8 cellular contexts compared by ENCODE assay signal in the genomic region with DNA sequence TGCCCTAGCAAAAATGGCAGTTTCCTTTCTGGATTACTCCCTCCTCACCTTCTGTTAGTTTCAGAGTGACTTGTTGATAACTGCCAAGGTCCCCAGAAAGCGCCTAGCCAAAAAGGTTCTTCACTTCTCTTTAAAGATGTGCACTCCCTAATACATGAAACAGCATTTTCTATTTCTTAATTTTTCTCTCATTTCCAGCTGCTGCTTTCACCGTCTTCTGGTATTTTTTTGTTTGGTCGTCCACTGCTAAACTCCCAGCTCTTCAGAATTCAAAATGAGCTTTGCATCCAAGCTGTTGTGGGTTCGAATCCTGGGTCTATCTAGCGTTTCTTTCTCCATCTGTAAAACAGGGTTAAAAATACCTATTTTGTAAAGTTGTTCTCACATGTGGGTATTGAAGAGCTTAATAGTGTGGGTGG. TPM values are rescaled to one million over a fixed set of nuclear protein-coding genes. Genes with fewer than 3 reads are reported as not detected.
DNase-seq lines count a peak whose midpoint lies in the region; ATAC-seq and TF ChIP-seq lines count a peak whose summit lies in the region.

No MANE protein-coding gene starts in this region.

- peaks cover 41% of the 10 kb centered on the region for H3K4me1 Mint-ChIP-seq in activated T-helper 1 cell treated with anti-CD3 and anti-CD28 coated beads, Interleukin-12 subunit alpha, Interleukin-12 subunit beta, Interleukin-2, Interleukin-4 antibody, amounts not matched to agents 30 ng/mL and 10 ng/mL and 1 ng/mL, durations not matched to agents 14 hours and 24 hours and 36 hours (ENCODE audit: low read depth)
- peaks cover 34% of the 10 kb centered on the region for H3K4me1 Mint-ChIP-seq in stimulated activated effector memory CD8-positive, alpha-beta T cell treated with anti-CD3 and anti-CD28 coated beads, Interleukin-12 subunit alpha, Interleukin-12 subunit beta, amount 100 ng/mL, for 72 hours

- H3K27me3 ChIP-seq in iPS-15b (ENCODE audit: control insufficient read depth, insufficient read depth, low read length) = no peaks in the 10 kb centered on the region

- no peaks in the 10 kb centered on the region for H3K9me3 Mint-ChIP-seq in activated T-helper 1 cell treated with anti-CD3 and anti-CD28 coated beads, Interleukin-12 subunit alpha, Interleukin-12 subunit beta, Interleukin-2, Interleukin-4 antibody, amounts not matched to agents 30 ng/mL and 10 ng/mL and 1 ng/mL, durations not matched to agents 14 hours and 24 hours and 36 hours
- no peaks in the 10 kb centered on the region for H3K9me3 Mint-ChIP-seq in stimulated activated effector memory CD8-positive, alpha-beta T cell treated with anti-CD3 and anti-CD28 coated beads, Interleukin-12 subunit alpha, Interleukin-12 subunit beta, amount 100 ng/mL, for 72 hours

- peak overlapping the region; percentile 72 for H3K4me3 ChIP-seq in HFF-Myc (replicated peaks; ENCODE audit: low read depth, low read length)
- peak overlapping the region; percentile 83 for H3K4me3 ChIP-seq in iPS-15b (ENCODE audit: low read depth, low read length)

- H3K4me3 Mint-ChIP-seq in activated T-helper 1 cell treated with anti-CD3 and anti-CD28 coated beads, Interleukin-12 subunit alpha, Interleukin-12 subunit beta, Interleukin-2, Interleukin-4 antibody, amounts not matched to agents 30 ng/mL and 10 ng/mL and 1 ng/mL, durations not matched to agents 14 hours and 24 hours and 36 hours = peak overlapping the region; percentile 97
- H3K4me3 Mint-ChIP-seq in stimulated activated effector memory CD8-positive, alpha-beta T cell treated with anti-CD3 and anti-CD28 coated beads, Interleukin-12 subunit alpha, Interleukin-12 subunit beta, amount 100 ng/mL, for 72 hours = peak overlapping the region; percentile 93

- H3K27me3 Mint-ChIP-seq in activated T-helper 1 cell treated with anti-CD3 and anti-CD28 coated beads, Interleukin-12 subunit alpha, Interleukin-12 subunit beta, Interleukin-2, Interleukin-4 antibody, amounts not matched to agents 30 ng/mL and 10 ng/mL and 1 ng/mL, durations not matched to agents 14 hours and 24 hours and 36 hours (ENCODE audit: insufficient read depth) = no peaks in the 10 kb centered on the region

- H3K4me1 ChIP-seq in iPS-15b (ENCODE audit: control insufficient read depth, insufficient read depth, low read length) = no peaks in the 10 kb centered on the region

- H3K36me3 ChIP-seq in iPS-15b (ENCODE audit: control insufficient read depth, insufficient read depth, low read length) = no peaks in the 10 kb centered on the region

- H3K9me3 ChIP-seq in iPS-15b (ENCODE audit: control insufficient read depth, insufficient read depth, low read length) = no peaks in the 10 kb centered on the region

- H3K36me3 Mint-ChIP-seq in activated T-helper 1 cell treated with anti-CD3 and anti-CD28 coated beads, Interleukin-12 subunit alpha, Interleukin-12 subunit beta, Interleukin-2, Interleukin-4 antibody, amounts not matched to agents 30 ng/mL and 10 ng/mL and 1 ng/mL, durations not matched to agents 14 hours and 24 hours and 36 hours (ENCODE audit: low read depth) = peaks cover 7% of the 10 kb centered on the region
- peaks cover 21% of the 10 kb centered on the region for H3K36me3 Mint-ChIP-seq in stimulated activated effector memory CD8-positive, alpha-beta T cell treated with anti-CD3 and anti-CD28 coated beads, Interleukin-12 subunit alpha, Interleukin-12 subunit beta, amount 100 ng/mL, for 72 hours

- TF ChIP-seq CTCF in HFF-Myc (IDR thresholded peaks at IDR 0.05; ENCODE audit: low read depth, low read length, missing control alignments) = no peak

- H3K27ac Mint-ChIP-seq in activated T-helper 1 cell treated with anti-CD3 and anti-CD28 coated beads, Interleukin-12 subunit alpha, Interleukin-12 subunit beta, Interleukin-2, Interleukin-4 antibody, amounts not matched to agents 30 ng/mL and 10 ng/mL and 1 ng/mL, durations not matched to agents 14 hours and 24 hours and 36 hours = peak overlapping the region; percentile 96
- H3K27ac Mint-ChIP-seq in stimulated activated effector memory CD8-positive, alpha-beta T cell treated with anti-CD3 and anti-CD28 coated beads, Interleukin-12 subunit alpha, Interleukin-12 subunit beta, amount 100 ng/mL, for 72 hours = peak overlapping the region; percentile 97

- no peak for ATAC-seq in stimulated activated effector memory CD8-positive, alpha-beta T cell treated with anti-CD3 and anti-CD28 coated beads, Interleukin-12 subunit alpha, Interleukin-12 subunit beta, amount 100 ng/mL, for 72 hours
- ATAC-seq in GM18858 (IDR thresholded peaks at IDR 0.05; ENCODE audit: unreplicated experiment) (no peak), HG03108 (IDR thresholded peaks at IDR 0.05; ENCODE audit: unreplicated experiment) (no peak)

- no peak overlapping the region for H3K9ac ChIP-seq in iPS-15b (ENCODE audit: low read depth, low read length)

- intact Hi-C loops in activated T-helper 1 cell treated with anti-CD3 and anti-CD28 coated beads, Interleukin-12 subunit alpha, Interleukin-12 subunit beta, Interleukin-2, Interleukin-4 antibody, amounts not matched to agents 30 ng/mL and 10 ng/mL and 1 ng/mL, durations not matched to agents 14 hours and 24 hours and 36 hours (cut with micrococcal nuclease) = loop anchor here (2.0 to 10.0 kb wide), 5 partner anchors 456 to 1634 kb away; a partner anchor contains a TSS

- DNase-seq in HFF-Myc (ENCODE audit: extremely low read depth, low read depth) (no peak), T-helper 9 cell (no peak), NCI-H774 (lab: John Stamatoyannopoulos, UW) (no peak)
- no peak for DNase-seq in activated T-helper 1 cell treated with anti-CD3 and anti-CD28 coated beads, Interleukin-12 subunit alpha, Interleukin-12 subunit beta, Interleukin-2, Interleukin-4 antibody, amounts not matched to agents 30 ng/mL and 10 ng/mL and 1 ng/mL, durations not matched to agents 14 hours and 24 hours and 36 hours (ENCODE audit: low spot score)
- DNase-seq in stimulated activated effector memory CD8-positive, alpha-beta T cell treated with anti-CD3 and anti-CD28 coated beads, Interleukin-12 subunit alpha, Interleukin-12 subunit beta, amount 100 ng/mL, for 72 hours (ENCODE audit: low spot score in 2 of 2) = no peak

RNA-seq across cellular contexts. Expression of a gene that starts 0.4 kb away (rescaled TPM):
- total RNA-seq in activated T-helper 1 cell treated with anti-CD3 and anti-CD28 coated beads, Interleukin-12 subunit alpha, Interleukin-12 subunit beta, Interleukin-2, Interleukin-4 antibody, amounts not matched to agents 30 ng/mL and 10 ng/mL and 1 ng/mL, durations not matched to agents 14 hours and 24 hours and 36 hours = 34.5 and 39.6 TPM in 2 replicates

RNA-seq across cellular contexts. Expression of a gene that starts 6.4 kb away (rescaled TPM):
- 0.83 and 1.4 TPM in 2 replicates for total RNA-seq in activated T-helper 1 cell treated with anti-CD3 and anti-CD28 coated beads, Interleukin-12 subunit alpha, Interleukin-12 subunit beta, Interleukin-2, Interleukin-4 antibody, amounts not matched to agents 30 ng/mL and 10 ng/mL and 1 ng/mL, durations not matched to agents 14 hours and 24 hours and 36 hours
